8 cellular contexts compared by ENCODE assay signal in genomic region chr9:76394896-76395244, GRCh38. TPM values are rescaled to one million over a fixed set of nuclear protein-coding genes. Genes with fewer than 3 reads are reported as not detected.
DNase-seq lines count a peak whose midpoint lies in the region; ATAC-seq and TF ChIP-seq lines count a peak whose summit lies in the region.

No MANE protein-coding gene starts in this region.

- no peak for TF ChIP-seq POLR2A in heart left ventricle (IDR thresholded peaks at IDR 0.05)

- H3K4me3 Mint-ChIP-seq in activated naive CD4-positive, alpha-beta T cell treated with anti-CD3 and anti-CD28 coated beads, Interleukin-2, amount 50 U/mL, for 24 hours: peak overlapping the region; percentile 100
- H3K4me3 Mint-ChIP-seq in progenitor cell of endocrine pancreas (ENCODE audit: low read depth): peak overlapping the region; percentile 85

- peaks cover 0 to 8% (median 0%) of the 10 kb centered on the region in 12 donors for H3K9me3 ChIP-seq in heart left ventricle

- no peaks in the 10 kb centered on the region for H3K27me3 Mint-ChIP-seq in activated naive CD4-positive, alpha-beta T cell treated with anti-CD3 and anti-CD28 coated beads, Interleukin-2, amount 50 U/mL, for 24 hours
- no peaks in the 10 kb centered on the region for H3K27me3 Mint-ChIP-seq in progenitor cell of endocrine pancreas

- no peaks in the 10 kb centered on the region for H3K9me3 Mint-ChIP-seq in activated naive CD4-positive, alpha-beta T cell treated with anti-CD3 and anti-CD28 coated beads, Interleukin-2, amount 50 U/mL, for 24 hours
- H3K9me3 Mint-ChIP-seq in progenitor cell of endocrine pancreas (ENCODE audit: low read depth): no peaks in the 10 kb centered on the region

- peaks cover 0 to 12% (median 4%) of the 10 kb centered on the region in 9 donors for H3K36me3 ChIP-seq in heart left ventricle

- peak overlapping the region; percentile 73 to 99 (median 93) for H3K4me3 ChIP-seq in heart left ventricle

- WGBS in heart left ventricle, 4 donors: 0 to 1% (median 0%) methylated on average over 13 to 14 of the region's 14 CpGs

- H3K27me3 ChIP-seq in heart left ventricle: no peaks in the 10 kb centered on the region

- peaks cover 36% of the 10 kb centered on the region for H3K4me1 Mint-ChIP-seq in activated naive CD4-positive, alpha-beta T cell treated with anti-CD3 and anti-CD28 coated beads, Interleukin-2, amount 50 U/mL, for 24 hours
- H3K4me1 Mint-ChIP-seq in progenitor cell of endocrine pancreas (ENCODE audit: low read depth): peaks cover 6% of the 10 kb centered on the region

- peak overlapping the region; percentile 86 to 99 (median 94) for H3K27ac ChIP-seq in heart left ventricle

- TF ChIP-seq CTCF in heart left ventricle (IDR thresholded peaks at IDR 0.05) (no peak), progenitor cell of endocrine pancreas (IDR thresholded peaks at IDR 0.05; ENCODE audit: unreplicated experiment) (no peak)

- DNase-seq in DMS53 (lab: John Stamatoyannopoulos, UW) (peak; percentile 84), HUDEP-2 (lab: John Stamatoyannopoulos, UW; ENCODE audit: unreplicated experiment in 76 of 76) (peak in 74 of 76 experiments; percentile 34 to 89 (median 72)), OCI-M2 (lab: John Stamatoyannopoulos, UW; ENCODE audit: unreplicated experiment) (peak; percentile 57), heart left ventricle (peak in 4 of 5 donors; percentile 50 to 71 (median 55)), progenitor cell of endocrine pancreas (ENCODE audit: low spot score, unreplicated experiment) (peak; percentile 11), epidermal melanocyte (ENCODE audit: insufficient read length, low spot score) (no peak)

- H3K27ac Mint-ChIP-seq in activated naive CD4-positive, alpha-beta T cell treated with anti-CD3 and anti-CD28 coated beads, Interleukin-2, amount 50 U/mL, for 24 hours: peak overlapping the region; percentile 99
- peak overlapping the region; percentile 97 for H3K27ac Mint-ChIP-seq in progenitor cell of endocrine pancreas

- ATAC-seq in GM21381 (IDR thresholded peaks at IDR 0.05; ENCODE audit: unreplicated experiment) (peak; percentile 48), heart left ventricle (peak; percentile 56 to 69 (median 62))

- H3K36me3 Mint-ChIP-seq in activated naive CD4-positive, alpha-beta T cell treated with anti-CD3 and anti-CD28 coated beads, Interleukin-2, amount 50 U/mL, for 24 hours: peaks cover 9% of the 10 kb centered on the region
- H3K36me3 Mint-ChIP-seq in progenitor cell of endocrine pancreas (ENCODE audit: insufficient read depth): peaks cover 7% of the 10 kb centered on the region

- H3K4me1 ChIP-seq in heart left ventricle: peaks cover 0 to 42% (median 17%) of the 10 kb centered on the region in 12 donors

- intact Hi-C loops in heart left ventricle (cut with DNase I): loop anchor here in 1 of 10 donors (5.0 kb wide), 1 partner anchor 262 kb away; no protein-coding TSS in a partner anchor

RNA-seq across cellular contexts. Expression of gene RFK, which starts 0.6 kb away (rescaled TPM):
- total RNA-seq in heart left ventricle (10 to 100 TPM; 16.2 to 29.5 (median 23.6) TPM), progenitor cell of endocrine pancreas (17.0 and 18.3 TPM in 2 replicates)
- 10 to 100 TPM; 11.2 to 24.5 TPM for polyA plus RNA-seq in heart left ventricle
